ENCODE assay signal across 1 cellular context in genomic region chr7:155218276-155219153, GRCh38.
TF ChIP-seq lines count a peak whose summit lies in the region.

No MANE protein-coding gene starts in this region.

TF ChIP-seq in H1, 55 proteins besides CTCF, POLR2A, EP300 and RAD21:
- TF ChIP-seq CBX5 (IDR thresholded peaks at IDR 0.05; ENCODE audit: low read depth, low read length), result no peak
- no peak for TF ChIP-seq RBBP5 (IDR thresholded peaks at IDR 0.05; ENCODE audit: borderline replicate concordance, low read depth, low read length)
- no peak for TF ChIP-seq MAX (IDR thresholded peaks at IDR 0.05)
- TF ChIP-seq, protein P1, sequence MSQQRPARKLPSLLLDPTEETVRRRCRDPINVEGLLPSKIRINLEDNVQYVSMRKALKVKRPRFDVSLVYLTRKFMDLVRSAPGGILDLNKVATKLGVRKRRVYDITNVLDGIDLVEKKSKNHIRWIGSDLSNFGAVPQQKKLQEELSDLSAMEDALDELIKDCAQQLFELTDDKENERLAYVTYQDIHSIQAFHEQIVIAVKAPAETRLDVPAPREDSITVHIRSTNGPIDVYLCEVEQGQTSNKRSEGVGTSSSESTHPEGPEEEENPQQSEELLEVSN (IDR thresholded peaks at IDR 0.05), result no peak
- TF ChIP-seq, protein P2, sequence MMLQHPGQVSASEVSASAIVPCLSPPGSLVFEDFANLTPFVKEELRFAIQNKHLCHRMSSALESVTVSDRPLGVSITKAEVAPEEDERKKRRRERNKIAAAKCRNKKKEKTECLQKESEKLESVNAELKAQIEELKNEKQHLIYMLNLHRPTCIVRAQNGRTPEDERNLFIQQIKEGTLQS (IDR thresholded peaks at IDR 0.05; ENCODE audit: insufficient read depth, low read depth, low read length), result no peak
- no peak for TF ChIP-seq TCF12 (IDR thresholded peaks at IDR 0.05; ENCODE audit: low read depth, low read length)
- no peak for TF ChIP-seq TBP (IDR thresholded peaks at IDR 0.05; ENCODE audit: low read depth, low read length)
- no peak for TF ChIP-seq EZH2 (IDR thresholded peaks at IDR 0.05; ENCODE audit: low read depth, low read length, severe bottlenecking)
- TF ChIP-seq NANOG (IDR thresholded peaks at IDR 0.05; ENCODE audit: insufficient read depth, low read depth, low read length, poor library complexity, severe bottlenecking), result no peak
- TF ChIP-seq ASH2L (IDR thresholded peaks at IDR 0.05; ENCODE audit: low read length), result no peak
- TF ChIP-seq BCL11A (IDR thresholded peaks at IDR 0.05; ENCODE audit: low read depth in 2 of 2, low read length in 2 of 2), result no peak
- TF ChIP-seq KDM5A (IDR thresholded peaks at IDR 0.05; ENCODE audit: low read length), result no peak
- no peak for TF ChIP-seq HDAC2 (IDR thresholded peaks at IDR 0.05; ENCODE audit: borderline replicate concordance in 1 of 2, low read depth in 2 of 2, low read length in 2 of 2)
- no peak for TF ChIP-seq GTF2F1 (IDR thresholded peaks at IDR 0.05; ENCODE audit: borderline replicate concordance, low read depth, low read length)
- TF ChIP-seq BRCA1 (IDR thresholded peaks at IDR 0.05; ENCODE audit: low read depth, low read length), result no peak
- no peak for TF ChIP-seq SAP30 (IDR thresholded peaks at IDR 0.05; ENCODE audit: insufficient read depth, insufficient replicate concordance, low read length)
- TF ChIP-seq JUN (IDR thresholded peaks at IDR 0.05; ENCODE audit: low read depth, low read length), result no peak
